Comparison of ENCODE assay signal across 8 cellular contexts in genomic region chr9:12640021-12640587, GRCh38. TPM values are rescaled to one million over a fixed set of nuclear protein-coding genes. Genes with fewer than 3 reads are reported as not detected.
DNase-seq lines count a peak whose midpoint lies in the region; ATAC-seq and TF ChIP-seq lines count a peak whose summit lies in the region.

No MANE protein-coding gene starts in this region.

- H3K4me1 ChIP-seq in uterus: no peaks in the 10 kb centered on the region

- no peaks in the 10 kb centered on the region for H3K9me3 ChIP-seq in WERI-Rb-1 (ENCODE audit: severe bottlenecking)
- no peaks in the 10 kb centered on the region for H3K9me3 ChIP-seq in uterus

- H3K27me3 ChIP-seq in WERI-Rb-1 (ENCODE audit: insufficient read depth, low read depth, severe bottlenecking) (no peaks in the 10 kb centered on the region), uterus (no peaks in the 10 kb centered on the region)

- H3K4me3 ChIP-seq in WERI-Rb-1 (ENCODE audit: low read depth, low read length): no peak overlapping the region
- no peak overlapping the region for H3K4me3 ChIP-seq in uterus

- TF ChIP-seq CTCF in WERI-Rb-1 (IDR thresholded peaks at IDR 0.05; ENCODE audit: low read depth, low read length) (peak; percentile 36; the same call in 1 of the 2 replicates), uterus (IDR thresholded peaks at IDR 0.05) (peak in 2 of 4 experiments; percentile 15 to 35)

- intact Hi-C loops in uterus (cut with DNase I; ENCODE audit: low total_unique reads): no loop called here

- H3K27ac ChIP-seq in WERI-Rb-1 (no peak overlapping the region), uterus (no peak overlapping the region)

- no peaks in the 10 kb centered on the region for H3K36me3 ChIP-seq in WERI-Rb-1
- no peaks in the 10 kb centered on the region for H3K36me3 ChIP-seq in uterus

- peak; percentile 65 for ATAC-seq in GM18517 (IDR thresholded peaks at IDR 0.05; ENCODE audit: unreplicated experiment)
- ATAC-seq in GM21723 (IDR thresholded peaks at IDR 0.05; ENCODE audit: unreplicated experiment): no peak

- peak; percentile 81 for DNase-seq in NCI-H146 (lab: John Stamatoyannopoulos, UW)
- DNase-seq in WERI-Rb-1: no peak
- peak; percentile 52 for DNase-seq in inferior parietal cortex (ENCODE audit: extremely low spot score)
- no peak for DNase-seq in uterus
- no peak for DNase-seq in T-helper 9 cell
- no peak for DNase-seq in stimulated activated CD4-positive, alpha-beta T cell treated with anti-CD3 and anti-CD28 coated beads, Interleukin-4, amount 100 ng/mL, for 24 hours

- TF ChIP-seq POLR2A in uterus (IDR thresholded peaks at IDR 0.05): no peak

RNA-seq across cellular contexts. Expression of gene TYRP1, which starts 53.1 kb away (rescaled TPM):
- 1 to 10 TPM in 1 of 4 donors, under 1 TPM in 1, not detected in 2; 0.24 to 1.2 TPM for total RNA-seq in uterus

Comparison
In these comparisons a context has a peak if more than half of its experiments do, and no peak if none do; other contexts are left out.
1. DNase-seq: peak in NCI-H146 (single experiment) and inferior parietal cortex (single experiment); none in WERI-Rb-1 (single experiment), uterus (0 of 2), T-helper 9 cell (single experiment) and stimulated activated CD4-positive, alpha-beta T cell treated with anti-CD3 and anti-CD28 coated beads, Interleukin-4, amount 100 ng/mL, for 24 hours (single experiment).